8 cellular contexts compared by ENCODE assay signal in genomic region chr9:34546834-34547827, GRCh38. TPM values are rescaled to one million over a fixed set of nuclear protein-coding genes. Genes with fewer than 3 reads are reported as not detected.
DNase-seq lines count a peak whose midpoint lies in the region; TF ChIP-seq lines count a peak whose summit lies in the region.

No MANE protein-coding gene starts in this region.

- POLR2A ChIA-PET in activated CD4-positive, alpha-beta memory T cell treated with anti-CD3 and anti-CD28 coated beads, Interleukin-2, amount 10 ng/mL, durations not matched to agents 7 days and 5 days (lab: Charles Lee) = no interaction called here

- peak in 5 of 7 experiments; percentile 54 to 67 (median 58) for TF ChIP-seq CTCF in stomach (IDR thresholded peaks at IDR 0.05)

- H3K27ac ChIP-seq in stomach = no peak overlapping the region

- WGBS in stomach, 5 donors = 58 to 66% (median 61%) methylated on average over 14 to 16 of the region's 16 CpGs

- H3K4me1 ChIP-seq in stomach = peaks cover 0 to 8% (median 4%) of the 10 kb centered on the region in 4 donors

- H3K27me3 ChIP-seq in stomach = peaks cover 0 to 18% (median 10%) of the 10 kb centered on the region in 3 donors

- H3K9me3 ChIP-seq in stomach = no peaks in the 10 kb centered on the region

- H3K27ac Mint-ChIP-seq in activated CD4-positive, alpha-beta memory T cell treated with anti-CD3 and anti-CD28 coated beads, Interleukin-2, amount 10 ng/mL, durations not matched to agents 7 days and 5 days = no peak overlapping the region

- no peaks in the 10 kb centered on the region for H3K4me1 Mint-ChIP-seq in activated CD4-positive, alpha-beta memory T cell treated with anti-CD3 and anti-CD28 coated beads, Interleukin-2, amount 10 ng/mL, durations not matched to agents 7 days and 5 days

- TF ChIP-seq POLR2A in erythroblast (IDR thresholded peaks at IDR 0.05; ENCODE audit: low read length) (no peak), stomach (IDR thresholded peaks at IDR 0.05) (no peak)

- no peak overlapping the region for H3K4me3 ChIP-seq in stomach

- TF ChIP-seq EP300 in stomach (IDR thresholded peaks at IDR 0.05) = no peak

- H3K36me3 Mint-ChIP-seq in activated CD4-positive, alpha-beta memory T cell treated with anti-CD3 and anti-CD28 coated beads, Interleukin-2, amount 10 ng/mL, durations not matched to agents 7 days and 5 days (ENCODE audit: low read depth) = no peaks in the 10 kb centered on the region

- H3K9me3 Mint-ChIP-seq in activated CD4-positive, alpha-beta memory T cell treated with anti-CD3 and anti-CD28 coated beads, Interleukin-2, amount 10 ng/mL, durations not matched to agents 7 days and 5 days = no peaks in the 10 kb centered on the region

- H3K27me3 Mint-ChIP-seq in activated CD4-positive, alpha-beta memory T cell treated with anti-CD3 and anti-CD28 coated beads, Interleukin-2, amount 10 ng/mL, durations not matched to agents 7 days and 5 days = peaks cover 19% of the 10 kb centered on the region

- no peak overlapping the region for H3K4me3 Mint-ChIP-seq in activated CD4-positive, alpha-beta memory T cell treated with anti-CD3 and anti-CD28 coated beads, Interleukin-2, amount 10 ng/mL, durations not matched to agents 7 days and 5 days

- no peaks in the 10 kb centered on the region for H3K36me3 ChIP-seq in stomach

- intact Hi-C loops in stomach (cut with DNase I; ENCODE audit: low total_unique reads) = no loop called here

- CTCF ChIA-PET in activated CD4-positive, alpha-beta memory T cell treated with anti-CD3 and anti-CD28 coated beads, Interleukin-2, amount 10 ng/mL, durations not matched to agents 7 days and 5 days (lab: Charles Lee) = interaction anchor here (0.9 to 2.4 kb wide), 6 partner anchors 9 to 143 kb away, joined by 3 to 9 read pairs (median 3); no protein-coding TSS in a partner anchor

- DNase-seq in SHP77 (lab: John Stamatoyannopoulos, UW) (peak; percentile 30 to 47), SHP77 treated with DMSO at 0.1 percent for 48 hours (lab: John Stamatoyannopoulos, UW) (no peak), NCI-H345 (lab: John Stamatoyannopoulos, UW) (peak; percentile 39), erythroblast (lab: John Stamatoyannopoulos, UW) (peak; percentile 69 to 76), myocyte (ENCODE audit: low read depth) (peak; percentile 70), stomach (peak; percentile 63), NCI-H510A treated with DMSO at 0.1 percent for 48 hours (lab: John Stamatoyannopoulos, UW) (no peak)
- peak; percentile 65 for DNase-seq in activated CD4-positive, alpha-beta memory T cell treated with anti-CD3 and anti-CD28 coated beads, Interleukin-2, amount 10 ng/mL, durations not matched to agents 7 days and 5 days

RNA-seq across cellular contexts. Expression of gene ENHO, which starts 24.3 kb away (rescaled TPM):
- not detected for total RNA-seq in activated CD4-positive, alpha-beta memory T cell treated with anti-CD3 and anti-CD28 coated beads, Interleukin-2, amount 10 ng/mL, durations not matched to agents 7 days and 5 days
- 0.21 and 0.35 TPM in 2 replicates for total RNA-seq in myocyte
- 1.1 TPM for polyA plus RNA-seq in myocyte (2012)
- 10 to 100 TPM in 1 of 5 donors, 1 to 10 TPM in 2, not detected in 2; 1.2 to 17.8 (median 5.0) TPM for total RNA-seq in stomach
- polyA plus RNA-seq in stomach = 10 to 100 TPM in 2 of 3 donors, 1 to 10 TPM in 1; 3.3 to 63.8 (median 29.7) TPM

RNA-seq across cellular contexts. Expression of gene CNTFR, which starts 42.4 kb away (rescaled TPM):
- total RNA-seq in activated CD4-positive, alpha-beta memory T cell treated with anti-CD3 and anti-CD28 coated beads, Interleukin-2, amount 10 ng/mL, durations not matched to agents 7 days and 5 days = not detected
- total RNA-seq in myocyte = 0.05 TPM in 1 of 2 replicates, not detected in the other
- polyA plus RNA-seq in myocyte (2012) = not detected
- 10 to 100 TPM in 1 of 5 donors, 1 to 10 TPM in 3, not detected in 1; 2.4 to 15.8 (median 3.1) TPM for total RNA-seq in stomach
- 1 to 10 TPM; 2.2 to 4.1 (median 2.9) TPM for polyA plus RNA-seq in stomach

Comparison
In these comparisons a context has a peak if more than half of its experiments do, and no peak if none do; other contexts are left out.
1. DNase-seq: peak in SHP77 (2 of 2), NCI-H345 (single experiment), activated CD4-positive, alpha-beta memory T cell treated with anti-CD3 and anti-CD28 coated beads, Interleukin-2, amount 10 ng/mL, durations not matched to agents 7 days and 5 days (single experiment), erythroblast (2 of 2), myocyte (single experiment) and stomach (single experiment); none in SHP77 treated with DMSO at 0.1 percent for 48 hours (single experiment) and NCI-H510A treated with DMSO at 0.1 percent for 48 hours (single experiment).